ENCODE assay signal across 10 cellular contexts in genomic region chr4:41360214-41360910, GRCh38.
DNase-seq lines count a peak whose midpoint lies in the region; ATAC-seq, FAIRE-seq and TF ChIP-seq lines count a peak whose summit lies in the region.
"Had no signal": no experiment of that assay in that cellular context is flagged by ENCODE, and none has a peak within 500 bp of the region (broad histone marks: within the 10 kb centered on the region; RNA-seq: fewer than 3 reads in every experiment).

No MANE protein-coding gene starts in this region.

- no peaks in the 10 kb centered on the region for H3K36me3 Mint-ChIP-seq in activated CD8-positive, alpha-beta T cell treated with anti-CD3 and anti-CD28 coated beads for 36 hours (ENCODE audit: low read depth)
- H3K36me3 Mint-ChIP-seq in activated CD8-positive, alpha-beta T cell treated with anti-CD3 and anti-CD28 coated beads, Interleukin-2, amount 10 ng/mL, durations not matched to agents 7 days and 5 days (ENCODE audit: low read depth): no peaks in the 10 kb centered on the region

- no peak for TF ChIP-seq CTCF in activated CD8-positive, alpha-beta T cell treated with anti-CD3 and anti-CD28 coated beads for 36 hours (IDR thresholded peaks at IDR 0.05)
- TF ChIP-seq CTCF in breast epithelium (IDR thresholded peaks at IDR 0.05): no peak

- H3K9me3 ChIP-seq in breast epithelium: no peaks in the 10 kb centered on the region
- no peaks in the 10 kb centered on the region for H3K9me3 ChIP-seq in small intestine (ENCODE audit: control insufficient read depth, low read depth)

- ATAC-seq in activated CD8-positive, alpha-beta T cell treated with anti-CD3 and anti-CD28 coated beads for 36 hours: no peak
- no peak for ATAC-seq in activated CD8-positive, alpha-beta T cell treated with anti-CD3 and anti-CD28 coated beads, Interleukin-2, amount 10 ng/mL, durations not matched to agents 7 days and 5 days
- ATAC-seq in GM18870 (IDR thresholded peaks at IDR 0.05; ENCODE audit: unreplicated experiment): no peak

- peak; percentile 8 for DNase-seq in activated CD8-positive, alpha-beta T cell treated with anti-CD3 and anti-CD28 coated beads for 36 hours
- DNase-seq in activated CD8-positive, alpha-beta T cell treated with anti-CD3 and anti-CD28 coated beads, Interleukin-2, amount 10 ng/mL, durations not matched to agents 7 days and 5 days: no peak
- DNase-seq in NCI-H2227 (lab: John Stamatoyannopoulos, UW; ENCODE audit: unreplicated experiment) (peak; percentile 85), breast epithelium (ENCODE audit: low spot score in 2 of 2) (peak; percentile 30 to 59), iPS-NIHi7 (ENCODE audit: extremely low spot score) (peak; percentile 66), small intestine (peak; percentile 24)
- no peak for DNase-seq in activated CD4-positive, alpha-beta T cell treated with anti-CD3 and anti-CD28 coated beads, Interleukin-2, amount 50 U/mL, for 48 hours

- CTCF ChIA-PET in activated CD8-positive, alpha-beta T cell treated with anti-CD3 and anti-CD28 coated beads for 36 hours (lab: Charles Lee): no interaction called here
- CTCF ChIA-PET in activated CD8-positive, alpha-beta T cell treated with anti-CD3 and anti-CD28 coated beads, Interleukin-2, amount 10 ng/mL, durations not matched to agents 7 days and 5 days (lab: Charles Lee): no interaction called here

- H3K27ac ChIP-seq in breast epithelium (peak overlapping the region; percentile 59 to 76), small intestine (ENCODE audit: low read depth in 1 of 2, low read length in 1 of 2) (peak overlapping the region in 1 of 2 donors; percentile 65)

- no peaks in the 10 kb centered on the region for H3K9me3 Mint-ChIP-seq in activated CD8-positive, alpha-beta T cell treated with anti-CD3 and anti-CD28 coated beads for 36 hours
- H3K9me3 Mint-ChIP-seq in activated CD8-positive, alpha-beta T cell treated with anti-CD3 and anti-CD28 coated beads, Interleukin-2, amount 10 ng/mL, durations not matched to agents 7 days and 5 days (ENCODE audit: insufficient read depth): no peaks in the 10 kb centered on the region

- no peak for TF ChIP-seq POLR2A in breast epithelium (IDR thresholded peaks at IDR 0.05)

- H3K27ac Mint-ChIP-seq in activated CD8-positive, alpha-beta T cell treated with anti-CD3 and anti-CD28 coated beads for 36 hours: no peak overlapping the region
- H3K27ac Mint-ChIP-seq in activated CD8-positive, alpha-beta T cell treated with anti-CD3 and anti-CD28 coated beads, Interleukin-2, amount 10 ng/mL, durations not matched to agents 7 days and 5 days: no peak overlapping the region
- H3K27ac Mint-ChIP-seq: activated naive CD4-positive, alpha-beta T cell treated with anti-CD3 and anti-CD28 coated beads, Interleukin-2, amount 50 U/mL, for 72 hours had no signal

- 1 to 3% (median 1%) methylated on average over 35 to 91 of the region's 91 CpGs for WGBS in small intestine, 3 donors

- no peaks in the 10 kb centered on the region for H3K4me1 ChIP-seq in breast epithelium
- peaks cover 0 to 2% of the 10 kb centered on the region in 2 donors for H3K4me1 ChIP-seq in small intestine (ENCODE audit: control insufficient read depth in 2 of 2, insufficient read depth in 1 of 2, low read depth in 1 of 2, low read length in 1 of 2)

- FAIRE-seq in small intestine (lab: Jason Lieb, UNC): no peak
- FAIRE-seq: G401.6 had no signal

- H3K4me3 ChIP-seq in breast epithelium (peak overlapping the region; percentile 78 to 91 (median 90)), small intestine (ENCODE audit: low read depth in 1 of 2, low read length in 2 of 2) (peak overlapping the region; percentile 48 to 60)

- peaks cover 39% of the 10 kb centered on the region for H3K27me3 Mint-ChIP-seq in activated CD8-positive, alpha-beta T cell treated with anti-CD3 and anti-CD28 coated beads for 36 hours
- H3K27me3 Mint-ChIP-seq in activated CD8-positive, alpha-beta T cell treated with anti-CD3 and anti-CD28 coated beads, Interleukin-2, amount 10 ng/mL, durations not matched to agents 7 days and 5 days (ENCODE audit: low read depth): peaks cover 36% of the 10 kb centered on the region

- no peaks in the 10 kb centered on the region for H3K36me3 ChIP-seq in breast epithelium
- H3K36me3 ChIP-seq in small intestine (ENCODE audit: control insufficient read depth in 2 of 2, insufficient read depth in 2 of 2, low read length in 2 of 2): no peaks in the 10 kb centered on the region

- intact Hi-C loops in activated CD8-positive, alpha-beta T cell treated with anti-CD3 and anti-CD28 coated beads for 36 hours (cut with micrococcal nuclease): no loop called here
- intact Hi-C loops in breast epithelium (cut with DNase I; ENCODE audit: low total_unique reads): no loop called here

- H3K4me3 Mint-ChIP-seq in activated CD8-positive, alpha-beta T cell treated with anti-CD3 and anti-CD28 coated beads for 36 hours: no peak overlapping the region
- no peak overlapping the region for H3K4me3 Mint-ChIP-seq in activated CD8-positive, alpha-beta T cell treated with anti-CD3 and anti-CD28 coated beads, Interleukin-2, amount 10 ng/mL, durations not matched to agents 7 days and 5 days

- POLR2A ChIA-PET in activated CD8-positive, alpha-beta T cell treated with anti-CD3 and anti-CD28 coated beads for 36 hours (lab: Charles Lee): no interaction called here
- POLR2A ChIA-PET in activated CD8-positive, alpha-beta T cell treated with anti-CD3 and anti-CD28 coated beads, Interleukin-2, amount 10 ng/mL, durations not matched to agents 7 days and 5 days (lab: Charles Lee): no interaction called here

- H3K27me3 ChIP-seq in breast epithelium: no peaks in the 10 kb centered on the region
- peaks cover 2 to 5% of the 10 kb centered on the region in 2 donors for H3K27me3 ChIP-seq in small intestine (ENCODE audit: control insufficient read depth in 2 of 2, insufficient read depth in 2 of 2, low read length in 2 of 2)

- H3K4me1 Mint-ChIP-seq in activated CD8-positive, alpha-beta T cell treated with anti-CD3 and anti-CD28 coated beads for 36 hours (ENCODE audit: low read depth): no peaks in the 10 kb centered on the region
- H3K4me1 Mint-ChIP-seq in activated CD8-positive, alpha-beta T cell treated with anti-CD3 and anti-CD28 coated beads, Interleukin-2, amount 10 ng/mL, durations not matched to agents 7 days and 5 days (ENCODE audit: low read depth): peaks cover 1% of the 10 kb centered on the region

Comparison
In these comparisons a context has a peak if more than half of its experiments do, and no peak if none do; other contexts are left out.
1. DNase-seq: peak in activated CD8-positive, alpha-beta T cell treated with anti-CD3 and anti-CD28 coated beads for 36 hours (single experiment), NCI-H2227 (single experiment), breast epithelium (2 of 2), iPS-NIHi7 (single experiment) and small intestine (single experiment); none in activated CD8-positive, alpha-beta T cell treated with anti-CD3 and anti-CD28 coated beads, Interleukin-2, amount 10 ng/mL, durations not matched to agents 7 days and 5 days (single experiment) and activated CD4-positive, alpha-beta T cell treated with anti-CD3 and anti-CD28 coated beads, Interleukin-2, amount 50 U/mL, for 48 hours (0 of 2).